15 cellular contexts compared by ENCODE assay signal in the genomic region with DNA sequence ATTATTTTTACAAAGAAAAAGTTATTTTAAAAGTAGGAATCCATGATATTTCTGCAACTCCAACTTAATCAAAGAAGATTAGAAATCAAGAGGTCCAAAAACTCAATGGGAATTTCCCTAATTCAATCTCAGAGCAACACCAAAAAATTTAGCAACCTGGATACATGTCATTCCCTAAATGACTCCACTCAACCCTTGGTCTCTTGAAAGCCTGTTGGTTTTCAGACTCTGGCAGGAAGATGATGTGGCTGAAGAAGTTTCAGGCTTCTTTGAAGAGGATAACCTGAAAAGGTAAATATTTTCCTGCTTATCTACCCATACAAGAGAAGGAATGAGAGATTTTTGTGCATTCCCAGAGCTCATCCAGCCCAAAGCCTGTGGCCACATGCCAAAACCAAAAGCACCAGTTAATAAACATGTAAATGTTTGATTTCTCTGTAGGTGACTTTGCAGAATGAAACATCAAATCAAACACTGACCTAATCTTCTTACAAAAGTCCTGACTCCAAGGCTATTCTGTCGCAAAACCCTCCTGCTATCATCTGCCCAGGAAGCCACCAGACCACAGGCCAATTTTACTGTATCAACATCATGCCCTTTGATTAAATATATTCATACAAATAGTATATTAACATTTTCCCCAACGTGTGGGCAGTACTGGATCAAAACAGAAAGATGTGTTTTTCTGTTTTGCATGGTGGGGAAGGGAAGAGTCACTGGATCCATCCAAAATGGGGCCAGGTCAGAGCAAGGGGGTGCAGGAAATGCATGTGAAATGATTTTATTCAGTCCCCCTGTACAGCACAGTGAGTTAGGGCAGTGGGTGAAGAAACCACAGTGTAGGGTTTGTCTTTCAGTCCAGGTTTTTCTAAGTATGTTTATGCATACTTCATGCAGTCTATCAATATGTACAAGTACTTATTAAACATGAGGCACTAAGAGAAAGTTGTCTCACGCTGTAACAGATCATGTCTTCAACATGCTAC.
"Had no signal": no experiment of that assay in that cellular context is flagged by ENCODE, and none has a peak within 500 bp of the region (broad histone marks: within the 10 kb centered on the region; RNA-seq: fewer than 3 reads in every experiment).

No MANE protein-coding gene starts in this region.

- H3K27me3 ChIP-seq: dorsolateral prefrontal cortex, esophagus muscularis mucosa, tibial artery, vagina had no signal

- H3K4me1 ChIP-seq: esophagus muscularis mucosa, tibial artery, vagina had no signal

- H3K9me3 ChIP-seq: esophagus muscularis mucosa, mucosa of descending colon, vagina had no signal

- H3K4me3 Mint-ChIP-seq: activated CD4-positive, alpha-beta T cell treated with anti-CD3 and anti-CD28 coated beads, Interleukin-2, amount 10 ng/mL, durations not matched to agents 7 days and 5 days; activated naive CD8-positive, alpha-beta T cell treated with anti-CD3 and anti-CD28 coated beads, Interleukin-2, amount 10 ng/mL, durations not matched to agents 7 days and 5 days had no signal

- H3K27ac Mint-ChIP-seq: activated CD4-positive, alpha-beta T cell treated with anti-CD3 and anti-CD28 coated beads, Interleukin-2, amount 10 ng/mL, durations not matched to agents 7 days and 5 days; activated naive CD8-positive, alpha-beta T cell treated with anti-CD3 and anti-CD28 coated beads, Interleukin-2, amount 10 ng/mL, durations not matched to agents 7 days and 5 days had no signal

- DNase-seq: activated CD4-positive, alpha-beta T cell treated with anti-CD3 and anti-CD28 coated beads, Interleukin-2, amount 10 ng/mL, durations not matched to agents 7 days and 5 days; activated CD8-positive, alpha-beta memory T cell treated with anti-CD3 and anti-CD28 coated beads for 24 hours; activated gamma-delta T cell treated with Interleukin-2 at 50 U/mL for 16 hours; activated naive CD8-positive, alpha-beta T cell treated with anti-CD3 and anti-CD28 coated beads, Interleukin-2, amount 10 ng/mL, durations not matched to agents 7 days and 5 days; activated T-cell treated with anti-CD3 and anti-CD28 coated beads, Interleukin-2, amount 50 U/mL, for 1 hour; aorta; dorsolateral prefrontal cortex; glutamatergic neuron; left cardiac atrium; mucosa of descending colon; stimulated activated CD4-positive, alpha-beta T cell treated with anti-CD3 and anti-CD28 coated beads, Interleukin-4, amount 100 ng/mL, for 24 hours; T-helper 1 cell; tibial artery had no signal

- H3K4me3 ChIP-seq: dorsolateral prefrontal cortex, esophagus muscularis mucosa, mucosa of descending colon, tibial artery, vagina had no signal

- H3K27me3 Mint-ChIP-seq: activated CD4-positive, alpha-beta T cell treated with anti-CD3 and anti-CD28 coated beads, Interleukin-2, amount 10 ng/mL, durations not matched to agents 7 days and 5 days had no signal

- H3K27ac ChIP-seq: dorsolateral prefrontal cortex, esophagus muscularis mucosa, tibial artery, vagina had no signal

- H3K36me3 Mint-ChIP-seq: activated naive CD8-positive, alpha-beta T cell treated with anti-CD3 and anti-CD28 coated beads, Interleukin-2, amount 10 ng/mL, durations not matched to agents 7 days and 5 days had no signal

- ATAC-seq: left cardiac atrium, mucosa of descending colon had no signal

- H3K36me3 ChIP-seq: esophagus muscularis mucosa, tibial artery, vagina had no signal
